8 cellular contexts compared by ENCODE assay signal in genomic region chr14:55089547-55090153, GRCh38. TPM values are rescaled to one million over a fixed set of nuclear protein-coding genes. Genes with fewer than 3 reads are reported as not detected.
DNase-seq lines count a peak whose midpoint lies in the region; ATAC-seq and TF ChIP-seq lines count a peak whose summit lies in the region.
"Not testable (repeated sequence)": the region's sequence is repeated elsewhere in the genome, so short reads cannot be mapped to it uniquely, and the experiment has no call there.

No MANE protein-coding gene starts in this region.

- H3K4me3 ChIP-seq in BJ (ENCODE audit: low read depth, low read length) = not testable (repeated sequence)

- POLR2A ChIA-PET in BJ (lab: Charles Lee) = not testable (repeated sequence)

- ATAC-seq in GM19351 (IDR thresholded peaks at IDR 0.05; ENCODE audit: unreplicated experiment) = peak; percentile 86
- peak; percentile 84 for ATAC-seq in HG03571 (IDR thresholded peaks at IDR 0.05; ENCODE audit: unreplicated experiment)

- not testable (repeated sequence) for H3K27me3 ChIP-seq in BJ (ENCODE audit: control insufficient read depth, insufficient read depth, low read length)

- DNase-seq in BJ (ENCODE audit: low read depth) (peak; percentile 45), NCI-H69 (lab: John Stamatoyannopoulos, UW) (peak; percentile 86), cerebellum (ENCODE audit: low spot score) (peak; percentile 80), kidney tubule cell (ENCODE audit: low spot score) (peak; percentile 82)
- peak; percentile 62 to 77 for DNase-seq in activated CD4-positive, alpha-beta T cell treated with anti-CD3 and anti-CD28 coated beads for 4 hours
- peak; percentile 73 for DNase-seq in stimulated activated CD4-positive, alpha-beta T cell treated with anti-CD3 and anti-CD28 coated beads, Interleukin-1b, Interleukin-23, amount 100 ng/mL, for 48 hours

- peak; percentile 88 for TF ChIP-seq CTCF in BJ (IDR thresholded peaks at IDR 0.05; ENCODE audit: insufficient read depth, low read depth, low read length)

- CTCF ChIA-PET in BJ (lab: Yijun Ruan, JAX) = interaction anchor here (0.7 to 4.5 kb wide), 14 partner anchors 10 to 91 kb away, joined by 3 to 69 read pairs (median 5); no protein-coding TSS in a partner anchor

- H3K36me3 ChIP-seq in BJ (ENCODE audit: control insufficient read depth, insufficient read depth, low read length) = not testable (repeated sequence)

RNA-seq across cellular contexts. Expression of gene MAPK1IP1L, which starts 38.2 kb away (rescaled TPM):
- polyA plus RNA-seq in BJ (2011; rRNA removed) = 56.4 and 90.0 TPM in 2 replicates
- polyA minus RNA-seq in BJ (2011; rRNA and poly(A)+ RNA removed) = 186 and 315 TPM in 2 replicates
- total RNA-seq in cerebellum = 30.8 TPM

RNA-seq across cellular contexts. Expression of gene LGALS3, which starts 39.4 kb away (rescaled TPM):
- polyA plus RNA-seq in BJ (2011; rRNA removed) = 182 and 197 TPM in 2 replicates
- 35.8 and 47.8 TPM in 2 replicates for polyA minus RNA-seq in BJ (2011; rRNA and poly(A)+ RNA removed)
- 8.3 TPM for total RNA-seq in cerebellum
